ENCODE assay signal across 8 cellular contexts in the genomic region with DNA sequence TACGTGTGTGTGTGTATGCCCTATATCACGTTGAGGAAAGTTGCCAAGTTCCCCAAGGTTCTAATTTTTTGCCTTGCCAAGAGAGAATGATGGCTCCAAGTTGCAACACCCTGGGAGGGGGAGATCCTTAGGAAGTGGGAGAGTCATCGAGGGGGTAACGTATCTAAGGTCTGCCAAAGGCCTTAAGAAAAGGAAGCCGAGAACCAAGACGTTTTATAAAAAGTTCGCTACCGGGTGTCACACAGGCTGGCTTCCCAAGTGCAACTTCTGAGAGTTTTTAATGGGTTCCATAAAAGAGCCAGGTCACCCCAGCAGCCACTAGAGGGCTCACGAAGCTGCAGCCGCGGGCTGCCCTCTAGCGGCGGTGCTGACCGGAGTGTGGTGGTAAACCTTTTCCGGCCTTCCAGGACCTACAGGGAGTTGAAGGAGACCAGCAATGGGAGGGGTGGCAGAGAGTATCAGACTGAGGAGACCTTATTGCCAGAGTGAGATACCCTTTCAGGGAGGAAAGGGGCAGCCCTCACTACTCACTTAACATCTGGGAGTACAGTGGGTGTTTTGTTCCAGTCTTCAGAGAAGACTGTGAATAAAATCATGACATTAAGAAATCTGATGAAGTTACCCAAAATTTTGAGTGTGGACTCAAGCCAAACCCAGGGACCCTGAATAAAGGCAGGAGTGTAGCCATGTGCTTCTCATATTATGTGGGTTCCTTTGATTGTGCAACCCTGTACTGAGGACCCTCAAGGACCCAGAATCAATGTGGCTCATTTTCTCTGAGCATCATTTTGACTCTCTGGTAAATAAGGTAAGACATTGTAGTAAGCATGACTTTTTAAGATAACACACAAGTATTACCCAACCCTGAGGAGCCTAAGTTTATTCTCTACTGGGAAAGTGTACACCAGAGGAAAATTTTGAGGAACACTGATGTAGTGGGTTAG. TPM values are rescaled to one million over a fixed set of nuclear protein-coding genes. Genes with fewer than 3 reads are reported as not detected.
DNase-seq lines count a peak whose midpoint lies in the region; ATAC-seq and TF ChIP-seq lines count a peak whose summit lies in the region.

No MANE protein-coding gene starts in this region.

- CTCF ChIA-PET in Panc1 (lab: Charles Lee): interaction anchor here (0.6 kb wide), 1 partner anchor 395 kb away, joined by 3 read pairs; no protein-coding TSS in a partner anchor

- POLR2A ChIA-PET in Panc1 (lab: Charles Lee): no interaction called here

- ATAC-seq in GM21825 (IDR thresholded peaks at IDR 0.05; ENCODE audit: unreplicated experiment): peak; percentile 71
- ATAC-seq in Panc1: peak; percentile 79
- peak; percentile 75 for ATAC-seq in stimulated activated naive CD8-positive, alpha-beta T cell treated with anti-CD3 and anti-CD28 coated beads, Interleukin-15, Interleukin-2, amounts not matched to agents 100 U/mL and 50 U/mL, for 24 hours

- peak overlapping the region; percentile 11 for H3K27ac Mint-ChIP-seq in nephron progenitor cell

- H3K27ac ChIP-seq in KOPT-K1 (ENCODE audit: low read depth, low read length, poor library complexity, severe bottlenecking): peak overlapping the region; percentile 85
- peak overlapping the region; percentile 95 for H3K27ac ChIP-seq in Panc1 (ENCODE audit: low read length)

- DNase-seq in EL (peak; percentile 89), Panc1 (ENCODE audit: low read depth, low spot score) (peak; percentile 81), fibroblast of peridontal ligament (ENCODE audit: extremely low read depth) (peak; percentile 83), nephron progenitor cell (peak; percentile 88)
- DNase-seq in activated T-cell treated with anti-CD3 and anti-CD28 coated beads, Interleukin-2, amount 50 U/mL, for 48 hours: peak; percentile 91 to 93
- peak; percentile 92 for DNase-seq in stimulated activated naive CD8-positive, alpha-beta T cell treated with anti-CD3 and anti-CD28 coated beads, Interleukin-15, Interleukin-2, amounts not matched to agents 100 U/mL and 50 U/mL, for 24 hours

- H3K9me3 ChIP-seq in KOPT-K1 (ENCODE audit: insufficient read depth, low read length, poor library complexity, severe bottlenecking) (no peaks in the 10 kb centered on the region), Panc1 (ENCODE audit: control insufficient read depth, insufficient read depth, low read depth, low read length) (no peaks in the 10 kb centered on the region)

- intact Hi-C loops in Panc1 (cut with micrococcal nuclease; ENCODE audit: unreplicated experiment): loop anchor here (5.0 to 10.0 kb wide), 3 partner anchors 121 to 251 kb away; a partner anchor contains a TSS

- H3K36me3 ChIP-seq in KOPT-K1 (ENCODE audit: insufficient read depth, low read length) (no peaks in the 10 kb centered on the region), Panc1 (ENCODE audit: control insufficient read depth, insufficient read depth, low read length) (no peaks in the 10 kb centered on the region)

- peaks cover 75% of the 10 kb centered on the region for H3K4me1 Mint-ChIP-seq in nephron progenitor cell

- no TSS peak for BruUV-seq in Panc1 (replicated peaks; lab: Mats Ljungman, UMichigan)

- no peaks in the 10 kb centered on the region for H3K9me3 Mint-ChIP-seq in nephron progenitor cell

- H3K27me3 Mint-ChIP-seq in nephron progenitor cell (ENCODE audit: low read depth, poor library complexity): no peaks in the 10 kb centered on the region

- H3K36me3 Mint-ChIP-seq in nephron progenitor cell (ENCODE audit: low read depth): peaks cover 4% of the 10 kb centered on the region

- H3K4me3 Mint-ChIP-seq in nephron progenitor cell: peak overlapping the region; percentile 87

- in situ Hi-C loops in Panc1 (cut with HindIII; ENCODE audit: low pct_unique_long_range_greater_than_20kb, low sequenced_read_pairs): no loop called here

- no peaks in the 10 kb centered on the region for H3K27me3 ChIP-seq in Panc1 (ENCODE audit: control insufficient read depth, insufficient read depth, low read length)

- peak overlapping the region; percentile 34 to 87 for H3K4me3 ChIP-seq in Panc1 (ENCODE audit: low read depth in 2 of 2, low read length in 2 of 2)

- peak; percentile 100 for TF ChIP-seq CTCF in Panc1 (IDR thresholded peaks at IDR 0.05)
- TF ChIP-seq CTCF in nephron progenitor cell (IDR thresholded peaks at IDR 0.05): peak; percentile 99

- H3K4me1 ChIP-seq in Panc1 (ENCODE audit: control insufficient read depth, insufficient read depth, low read length): peaks cover 9% of the 10 kb centered on the region

RNA-seq across cellular contexts. Expression of a gene that starts 2.5 kb away (rescaled TPM):
- total RNA-seq in Panc1 (2021; ENCODE audit: unreplicated experiment): 24.2 TPM
- 8.5 TPM for polyA plus RNA-seq in Panc1 (2012; ENCODE audit: insufficient read length)

Comparison
In these comparisons a context has a peak if more than half of its experiments do, and no peak if none do; other contexts are left out.
1. Peak in every context shown above with its lines: DNase-seq, ATAC-seq, H3K4me3 ChIP-seq and H3K27ac ChIP-seq.